11 cellular contexts compared by ENCODE assay signal in the genomic region with DNA sequence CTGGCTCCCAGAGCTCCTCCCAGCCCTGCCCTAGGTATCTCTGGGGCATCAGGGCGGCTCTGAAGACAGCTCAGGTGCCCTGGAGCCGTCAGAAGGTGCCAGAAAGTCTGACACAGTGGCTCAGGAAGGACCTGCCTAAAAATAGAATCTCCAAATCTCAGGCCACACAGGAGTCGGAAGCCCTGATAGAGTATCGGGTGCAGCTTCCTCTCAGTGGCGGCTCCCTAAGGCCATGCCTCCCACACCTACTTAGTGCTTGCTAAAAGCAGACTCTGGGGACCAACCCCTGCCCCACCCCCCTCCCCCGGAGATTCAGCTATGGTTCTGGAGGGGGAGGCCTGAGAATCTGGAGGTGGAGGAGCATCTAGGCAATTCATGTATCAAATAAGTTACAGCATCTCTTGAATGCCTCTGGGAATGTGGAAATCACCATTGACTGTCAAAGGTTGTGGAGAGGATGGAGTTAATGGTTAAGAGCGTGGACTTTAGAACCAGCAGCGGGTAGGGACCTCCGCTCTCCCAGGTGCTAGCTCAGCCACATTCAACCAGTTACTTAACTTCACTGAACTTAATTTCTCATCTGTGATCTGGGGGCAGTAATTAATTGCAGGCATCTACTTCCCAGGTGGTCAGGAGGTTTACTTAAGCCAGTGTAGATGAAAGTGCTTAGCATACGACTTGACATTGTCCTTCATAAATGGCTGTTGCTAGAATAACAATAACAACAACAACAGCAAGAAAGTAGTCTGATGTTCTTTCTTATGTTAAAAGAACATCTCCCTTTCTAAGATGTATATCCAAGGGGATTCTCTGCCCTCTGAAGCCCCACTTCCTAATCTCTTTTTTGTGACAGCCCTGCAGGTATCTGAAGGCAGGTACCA. TPM values are rescaled to one million over a fixed set of nuclear protein-coding genes. Genes with fewer than 3 reads are reported as not detected.
DNase-seq lines count a peak whose midpoint lies in the region; ATAC-seq and TF ChIP-seq lines count a peak whose summit lies in the region.
"Had no signal": no experiment of that assay in that cellular context is flagged by ENCODE, and none has a peak within 500 bp of the region (broad histone marks: within the 10 kb centered on the region; RNA-seq: fewer than 3 reads in every experiment).

No MANE protein-coding gene starts in this region.

- no peaks in the 10 kb centered on the region for H3K23me2 ChIP-seq in H9 (ENCODE audit: insufficient read length, low read depth, low read length, poor library complexity, severe bottlenecking)

- H3K4me3 Mint-ChIP-seq in H9: peak overlapping the region in 1 of 2 experiments; percentile 54; a peak in 3 of 5 replicates
- H3K4me3 Mint-ChIP-seq in activated naive CD8-positive, alpha-beta T cell treated with anti-CD3 and anti-CD28 coated beads, Interleukin-2, amount 10 ng/mL, durations not matched to agents 7 days and 5 days: peak overlapping the region; percentile 10
- no peak overlapping the region for H3K4me3 Mint-ChIP-seq in immature natural killer cell
- H3K4me3 Mint-ChIP-seq: natural killer cell treated with Interleukin-12 subunit alpha and Interleukin-12 subunit beta and Interleukin-15 and Interleukin-18, amount 100 ng/mL, for 72 hours had no signal

- WGBS in H9 (ENCODE audit: extremely low coverage, insufficient read length, low lambda C conversion rate): no CpG with 5 or more reads among the region's 10 CpGs
- WGBS in liver: 7% methylated on average over 10 of the region's 10 CpGs
- WGBS in SK-N-SH (ENCODE audit: low lambda C conversion rate): 63% methylated on average over 9 of the region's 10 CpGs

- H4K5ac ChIP-seq in H9 (ENCODE audit: insufficient read length, low read depth, low read length): no peak overlapping the region

- no peaks in the 10 kb centered on the region for H3K79me2 ChIP-seq in H9 (ENCODE audit: insufficient read depth, low read length)
- no peaks in the 10 kb centered on the region for H3K79me2 ChIP-seq in SK-N-SH (ENCODE audit: insufficient read depth)

- H3K27ac ChIP-seq in H9 (ENCODE audit: insufficient read length, low read depth, low read length) (no peak overlapping the region), liver (ENCODE audit: low read depth in 1 of 2, low read length in 2 of 2) (no peak overlapping the region), SK-N-SH (ENCODE audit: low read depth in 2 of 2, low read length in 1 of 2) (no peak overlapping the region)

- POLR2A ChIA-PET in activated naive CD8-positive, alpha-beta T cell treated with anti-CD3 and anti-CD28 coated beads, Interleukin-2, amount 10 ng/mL, durations not matched to agents 7 days and 5 days (lab: Charles Lee): interaction anchor here (0.9 kb wide), 1 partner anchor 43 kb away, joined by 4 read pairs; no protein-coding TSS in a partner anchor
- POLR2A ChIA-PET in SK-N-SH (lab: Yijun Ruan, JAX): no interaction called here

- H3F3A ChIP-seq in SK-N-SH (replicated peaks; ENCODE audit: insufficient read depth): no peaks in the 10 kb centered on the region

- H3T11ph ChIP-seq in H9 (ENCODE audit: low read length): no peak overlapping the region

- H4K8ac ChIP-seq in H9 (replicated peaks; ENCODE audit: insufficient read length, low read depth, low read length): no peak overlapping the region

- no peak overlapping the region for H2BK120ac ChIP-seq in H9 (ENCODE audit: low read depth, low read length, poor library complexity, severe bottlenecking)

- H3K27me3 Mint-ChIP-seq in H9 (ENCODE audit: low read depth) (peaks cover 100% of the 10 kb centered on the region), immature natural killer cell (ENCODE audit: low read depth in 3 of 3) (peaks cover 16 to 51% (median 34%) of the 10 kb centered on the region in 3 donors)
- peaks cover 87% of the 10 kb centered on the region for H3K27me3 Mint-ChIP-seq in activated naive CD8-positive, alpha-beta T cell treated with anti-CD3 and anti-CD28 coated beads, Interleukin-2, amount 10 ng/mL, durations not matched to agents 7 days and 5 days

- TF ChIP-seq EP300 in SK-N-SH (IDR thresholded peaks at IDR 0.05; ENCODE audit: borderline replicate concordance in 1 of 2, low read depth in 1 of 2, low read length in 1 of 2): no peak

- no peak overlapping the region for H2BK20ac ChIP-seq in H9 (ENCODE audit: low read depth, low read length, poor library complexity, severe bottlenecking)

- H3K23ac ChIP-seq in H9 (ENCODE audit: insufficient read length, low read depth, low read length): no peak overlapping the region

- DNase-seq in G401 (ENCODE audit: low spot score): peak; percentile 48
- DNase-seq in H9: peak; percentile 77
- DNase-seq in activated naive CD8-positive, alpha-beta T cell treated with anti-CD3 and anti-CD28 coated beads, Interleukin-2, amount 10 ng/mL, durations not matched to agents 7 days and 5 days: no peak
- no peak for DNase-seq in HPDE6-E6E7 (ENCODE audit: extremely low spot score)
- DNase-seq in immature natural killer cell: no peak
- no peak for DNase-seq in SK-N-SH
- DNase-seq in NCI-H1694 (lab: John Stamatoyannopoulos, UW): no peak
- DNase-seq: central memory CD4-positive, alpha-beta T cell; NCI-H446 had no signal

- H3K27me3 ChIP-seq in H9 (ENCODE audit: insufficient read depth, low read length) (peaks cover 79% of the 10 kb centered on the region), liver (ENCODE audit: control insufficient read depth in 4 of 4, insufficient read depth in 4 of 4, low read length in 3 of 4) (peaks cover 0 to 5% (median 0%) of the 10 kb centered on the region in 4 donors), SK-N-SH (ENCODE audit: insufficient read depth) (peaks cover 27% of the 10 kb centered on the region; the same call in 1 of the 2 replicates)

- H2AFZ ChIP-seq in H9 (ENCODE audit: low read length) (no peak overlapping the region), SK-N-SH (ENCODE audit: low read depth) (no peak overlapping the region)

- peak overlapping the region in 1 of 3 experiments; percentile 38; a peak in 1 of 7 replicates for H3K27ac Mint-ChIP-seq in H9
- H3K27ac Mint-ChIP-seq in activated naive CD8-positive, alpha-beta T cell treated with anti-CD3 and anti-CD28 coated beads, Interleukin-2, amount 10 ng/mL, durations not matched to agents 7 days and 5 days: no peak overlapping the region
- no peak overlapping the region for H3K27ac Mint-ChIP-seq in immature natural killer cell
- H3K27ac Mint-ChIP-seq: natural killer cell treated with Interleukin-12 subunit alpha and Interleukin-12 subunit beta and Interleukin-15 and Interleukin-18, amount 100 ng/mL, for 72 hours had no signal

- H2BK15ac ChIP-seq in H9 (ENCODE audit: low read depth, low read length): no peak overlapping the region

- no peak overlapping the region for H3K9ac ChIP-seq in H9 (ENCODE audit: extremely low read depth, insufficient read length, low read length)
- H3K9ac ChIP-seq in liver (ENCODE audit: low read depth in 1 of 2, low read length in 2 of 2): no peak overlapping the region
- no peak overlapping the region for H3K9ac ChIP-seq in SK-N-SH

- H3K4ac ChIP-seq in H9 (ENCODE audit: low read depth, low read length): no peak overlapping the region

- ATAC-seq in activated naive CD8-positive, alpha-beta T cell treated with anti-CD3 and anti-CD28 coated beads, Interleukin-2, amount 10 ng/mL, durations not matched to agents 7 days and 5 days (ENCODE audit: low read depth): peak; percentile 67
- ATAC-seq: natural killer cell treated with Interleukin-12 subunit alpha and Interleukin-12 subunit beta and Interleukin-15 and Interleukin-18, amount 100 ng/mL, for 72 hours had no signal

- H3K36me3 ChIP-seq in liver (ENCODE audit: control insufficient read depth in 4 of 4, insufficient read depth in 3 of 4, low read depth in 1 of 4, low read length in 3 of 4) (no peaks in the 10 kb centered on the region), SK-N-SH (replicated peaks in 1 of 2; ENCODE audit: control insufficient read depth in 1 of 2, insufficient read depth in 2 of 2, low read length in 1 of 2) (no peaks in the 10 kb centered on the region)

- H3K4me3 ChIP-seq in liver (ENCODE audit: low read depth in 1 of 3, low read length in 3 of 3) (no peak overlapping the region), SK-N-SH (ENCODE audit: low read depth in 2 of 2, low read length in 1 of 2) (no peak overlapping the region)

- H3K4me1 Mint-ChIP-seq in H9: peaks cover 38 to 45% of the 10 kb centered on the region in 2 experiments
- H3K4me1 Mint-ChIP-seq in activated naive CD8-positive, alpha-beta T cell treated with anti-CD3 and anti-CD28 coated beads, Interleukin-2, amount 10 ng/mL, durations not matched to agents 7 days and 5 days: peaks cover 14% of the 10 kb centered on the region
- H3K4me1 Mint-ChIP-seq in immature natural killer cell: peaks cover 4 to 12% of the 10 kb centered on the region in 2 donors

- peak in 1 of 2 donors; percentile 6 for TF ChIP-seq RAD21 in liver (IDR thresholded peaks at IDR 0.05)
- no peak for TF ChIP-seq RAD21 in SK-N-SH (IDR thresholded peaks at IDR 0.05; ENCODE audit: low read length)

- H4K20me1 ChIP-seq in H9 (ENCODE audit: control insufficient read depth, insufficient read depth, insufficient read length) (no peaks in the 10 kb centered on the region), SK-N-SH (ENCODE audit: insufficient read depth) (no peaks in the 10 kb centered on the region)

- H3K9me3 Mint-ChIP-seq in H9: peaks cover 0 to 26% of the 10 kb centered on the region in 2 experiments; a peak in 3 of 5 replicates
- H3K9me3 Mint-ChIP-seq in activated naive CD8-positive, alpha-beta T cell treated with anti-CD3 and anti-CD28 coated beads, Interleukin-2, amount 10 ng/mL, durations not matched to agents 7 days and 5 days: no peaks in the 10 kb centered on the region
- H3K9me3 Mint-ChIP-seq in immature natural killer cell: peaks cover 0 to 1% (median 0%) of the 10 kb centered on the region in 6 donors
- H3K9me3 Mint-ChIP-seq: natural killer cell treated with Interleukin-12 subunit alpha and Interleukin-12 subunit beta and Interleukin-15 and Interleukin-18, amount 100 ng/mL, for 72 hours had no signal

- CTCF ChIA-PET in SK-N-SH (lab: Yijun Ruan, JAX): interaction anchor here (1.0 to 1.5 kb wide), 3 partner anchors 22 to 285 kb away, joined by 3 to 4 read pairs (median 4); no protein-coding TSS in a partner anchor

- no peak overlapping the region for H3K14ac ChIP-seq in H9 (ENCODE audit: insufficient read depth, low read length)

- no peak overlapping the region for H2BK12ac ChIP-seq in H9 (ENCODE audit: insufficient read length, low read depth, low read length)

- no peak overlapping the region for H3K18ac ChIP-seq in H9 (ENCODE audit: insufficient read length, low read depth, low read length)

- no peaks in the 10 kb centered on the region for H3K79me1 ChIP-seq in H9 (ENCODE audit: insufficient read depth, low read depth, low read length, poor library complexity, severe bottlenecking)

- no peaks in the 10 kb centered on the region for H3K9me2 ChIP-seq in SK-N-SH

- in situ Hi-C loops in G401 (cut with HindIII; ENCODE audit: low sequenced_read_pairs): no loop called here

- no peak overlapping the region for H3K4me2 ChIP-seq in H9 (ENCODE audit: insufficient read depth, insufficient read length, low read length)
- H3K4me2 ChIP-seq in SK-N-SH: no peak overlapping the region

- no peaks in the 10 kb centered on the region for H3K9me3 ChIP-seq in H9 (ENCODE audit: control insufficient read depth, low read depth, low read length)
- no peaks in the 10 kb centered on the region for H3K9me3 ChIP-seq in liver (ENCODE audit: control insufficient read depth in 4 of 4, low read length in 3 of 4)
- H3K9me3 ChIP-seq in SK-N-SH: no peaks in the 10 kb centered on the region

- H2AK5ac ChIP-seq in H9 (ENCODE audit: insufficient read length, low read length): no peak overlapping the region

- no peak overlapping the region for H2BK5ac ChIP-seq in H9 (ENCODE audit: insufficient read length, low read length)

- H4K91ac ChIP-seq in H9 (ENCODE audit: insufficient read length, low read depth, low read length): no peak overlapping the region

- H3K36me3 Mint-ChIP-seq in H9 (ENCODE audit: insufficient read depth in 1 of 3, low read depth in 3 of 3) (no peaks in the 10 kb centered on the region; a peak in 2 of 7 replicates), immature natural killer cell (no peaks in the 10 kb centered on the region)
- H3K36me3 Mint-ChIP-seq in activated naive CD8-positive, alpha-beta T cell treated with anti-CD3 and anti-CD28 coated beads, Interleukin-2, amount 10 ng/mL, durations not matched to agents 7 days and 5 days: no peaks in the 10 kb centered on the region
- H3K36me3 Mint-ChIP-seq: natural killer cell treated with Interleukin-12 subunit alpha and Interleukin-12 subunit beta and Interleukin-15 and Interleukin-18, amount 100 ng/mL, for 72 hours had no signal

- TF ChIP-seq CTCF in H9 (conservative IDR thresholded peaks at IDR 0.05) (no peak), liver (IDR thresholded peaks at IDR 0.05; ENCODE audit: low read depth, low read length, missing input control) (no peak), SK-N-SH (IDR thresholded peaks at IDR 0.05) (no peak)

- H3K4me1 ChIP-seq in H9 (ENCODE audit: insufficient read depth, low read length) (peaks cover 2% of the 10 kb centered on the region; the same call in 1 of the 2 replicates), liver (ENCODE audit: control insufficient read depth in 4 of 4, insufficient read depth in 4 of 4, low read length in 3 of 4) (no peaks in the 10 kb centered on the region), SK-N-SH (ENCODE audit: control insufficient read depth in 1 of 2, insufficient read depth in 2 of 2, low read depth in 1 of 2, low read length in 1 of 2) (no peaks in the 10 kb centered on the region)

- no peak overlapping the region for H3K56ac ChIP-seq in H9 (ENCODE audit: insufficient read length, low read depth, low read length)

RNA-seq across cellular contexts. Expression of gene MXI1, which starts 38.6 kb away (rescaled TPM):
- 10.9 and 12.1 TPM in 2 replicates for total RNA-seq in G401 (2014; rRNA removed; shearing (Covaris generic))
- total RNA-seq in H9 (2021) (5.6 TPM in 2 replicates), liver (10 to 100 TPM; 15.5 to 52.0 TPM)
- total RNA-seq in activated naive CD8-positive, alpha-beta T cell treated with anti-CD3 and anti-CD28 coated beads, Interleukin-2, amount 10 ng/mL, durations not matched to agents 7 days and 5 days: 10 to 100 TPM; 29.8 to 33.2 TPM
- polyA plus RNA-seq in liver (10 to 100 TPM in 1 of 2 donors, 1 to 10 TPM in 1; 9.6 to 12.9 TPM), immature natural killer cell (10 to 100 TPM in 1 of 3 donors, 1 to 10 TPM in 2; 7.1 to 11.4 (median 9.7) TPM), SK-N-SH (2012; rRNA removed) (13.8 and 17.8 TPM in 2 replicates)
- 16.4 and 18.0 TPM in 2 replicates for polyA plus RNA-seq in SK-N-SH (2012; cell fraction: cytosol; rRNA removed)
- polyA plus RNA-seq in SK-N-SH (2012; cell fraction: nucleus; rRNA removed): 12.8 and 28.2 TPM in 2 replicates

Comparison
In these comparisons a context has a peak if more than half of its experiments do, and no peak if none do; other contexts are left out.
1. DNase-seq: peak in G401 (single experiment) and H9 (single experiment); none in activated naive CD8-positive, alpha-beta T cell treated with anti-CD3 and anti-CD28 coated beads, Interleukin-2, amount 10 ng/mL, durations not matched to agents 7 days and 5 days (single experiment), HPDE6-E6E7 (single experiment), immature natural killer cell (0 of 3), SK-N-SH (single experiment) and NCI-H1694 (single experiment).